15 cellular contexts compared by ENCODE assay signal in genomic region chr3:120404876-120405275, GRCh38.
"Had no signal": no experiment of that assay in that cellular context is flagged by ENCODE, and none has a peak within 500 bp of the region (broad histone marks: within the 10 kb centered on the region; RNA-seq: fewer than 3 reads in every experiment).

No MANE protein-coding gene starts in this region.

- H3K36me3 ChIP-seq: ovary had no signal

- H3K4me1 Mint-ChIP-seq: activated naive CD8-positive, alpha-beta T cell treated with anti-CD3 and anti-CD28 coated beads for 36 hours; central memory CD8-positive, alpha-beta T cell; neural crest cell had no signal

- H3K9me3 ChIP-seq: ascending aorta, ovary, tibial nerve had no signal

- H3K27me3 ChIP-seq: ascending aorta, ovary, tibial nerve had no signal

- H3K27me3 Mint-ChIP-seq: activated CD4-positive, alpha-beta memory T cell treated with anti-CD3 and anti-CD28 coated beads for 36 hours; activated naive CD8-positive, alpha-beta T cell treated with anti-CD3 and anti-CD28 coated beads for 36 hours; dendritic cell treated with granulocyte-macrophage colony-stimulating factor and Interleukin-4, amounts not matched to agents 40 ng/mL and 50 ng/mL, for 4 days had no signal

- H3K9me3 Mint-ChIP-seq: activated CD4-positive, alpha-beta memory T cell treated with anti-CD3 and anti-CD28 coated beads for 36 hours; activated naive CD8-positive, alpha-beta T cell treated with anti-CD3 and anti-CD28 coated beads for 36 hours; central memory CD8-positive, alpha-beta T cell; dendritic cell treated with granulocyte-macrophage colony-stimulating factor and Interleukin-4, amounts not matched to agents 40 ng/mL and 50 ng/mL, for 4 days; effector memory CD8-positive, alpha-beta T cell; neural crest cell had no signal

- H3K4me3 Mint-ChIP-seq: activated CD4-positive, alpha-beta memory T cell treated with anti-CD3 and anti-CD28 coated beads for 36 hours; activated naive CD8-positive, alpha-beta T cell treated with anti-CD3 and anti-CD28 coated beads for 36 hours; central memory CD8-positive, alpha-beta T cell; dendritic cell treated with granulocyte-macrophage colony-stimulating factor and Interleukin-4, amounts not matched to agents 40 ng/mL and 50 ng/mL, for 4 days; effector memory CD8-positive, alpha-beta T cell; neural crest cell had no signal

- H3K27ac Mint-ChIP-seq: activated CD4-positive, alpha-beta memory T cell treated with anti-CD3 and anti-CD28 coated beads for 36 hours; activated naive CD8-positive, alpha-beta T cell treated with anti-CD3 and anti-CD28 coated beads for 36 hours; dendritic cell treated with granulocyte-macrophage colony-stimulating factor and Interleukin-4, amounts not matched to agents 40 ng/mL and 50 ng/mL, for 4 days; effector memory CD8-positive, alpha-beta T cell had no signal

- ATAC-seq: effector memory CD8-positive, alpha-beta T cell had no signal

- H3K27ac ChIP-seq: ascending aorta, ovary, tibial nerve had no signal

- H3K4me1 ChIP-seq: ascending aorta had no signal

- DNase-seq: activated CD4-positive, alpha-beta memory T cell treated with anti-CD3 and anti-CD28 coated beads for 36 hours; activated CD4-positive, alpha-beta T cell treated with anti-CD3 and anti-CD28 coated beads for 1 hour; activated gamma-delta T cell treated with Interleukin-2 at 50 U/mL for 16 hours; activated naive CD8-positive, alpha-beta T cell treated with anti-CD3 and anti-CD28 coated beads for 36 hours; activated T-cell treated with anti-CD3 and anti-CD28 coated beads, Interleukin-2, amount 50 U/mL, for 48 hours; effector memory CD8-positive, alpha-beta T cell; hypothalamus; left cardiac atrium; ovary; small intestine had no signal

- H3K36me3 Mint-ChIP-seq: activated CD4-positive, alpha-beta memory T cell treated with anti-CD3 and anti-CD28 coated beads for 36 hours; activated naive CD8-positive, alpha-beta T cell treated with anti-CD3 and anti-CD28 coated beads for 36 hours had no signal

- H3K4me3 ChIP-seq: ascending aorta, ovary, tibial nerve had no signal
